In genomic region chr2:183993052-183993451, GRCh38 we compare ENCODE assay signal across 11 cellular contexts.
DNase-seq lines count a peak whose midpoint lies in the region; ATAC-seq, FAIRE-seq and TF ChIP-seq lines count a peak whose summit lies in the region.
"Had no signal": no experiment of that assay in that cellular context is flagged by ENCODE, and none has a peak within 500 bp of the region (broad histone marks: within the 10 kb centered on the region; RNA-seq: fewer than 3 reads in every experiment).

No MANE protein-coding gene starts in this region.

- ATAC-seq in HG02571 (IDR thresholded peaks at IDR 0.05; ENCODE audit: unreplicated experiment) (peak; percentile 48), HG03354 (IDR thresholded peaks at IDR 0.05; ENCODE audit: poor library complexity, severe bottlenecking, unreplicated experiment) (peak; percentile 47), mucosa of descending colon (peak; percentile 64)
- ATAC-seq in naive thymus-derived CD4-positive, alpha-beta T cell, result no peak

- H3K27ac ChIP-seq in naive thymus-derived CD4-positive, alpha-beta T cell (ENCODE audit: low read depth, low read length), result no peak overlapping the region
- no peak overlapping the region for H3K27ac ChIP-seq in smooth muscle cell (ENCODE audit: low read depth)

- no peak overlapping the region for H3K27ac Mint-ChIP-seq in Calu3 (ENCODE audit: unreplicated experiment)
- H3K27ac Mint-ChIP-seq in naive thymus-derived CD4-positive, alpha-beta T cell, result no peak overlapping the region
- H3K27ac Mint-ChIP-seq: activated CD4-positive, alpha-beta T cell treated with anti-CD3 and anti-CD28 coated beads, Interleukin-2, amount 10 ng/mL, durations not matched to agents 7 days and 5 days; activated naive CD4-positive, alpha-beta T cell treated with anti-CD3 and anti-CD28 coated beads, Interleukin-2, amount 50 U/mL, for 24 hours; immature natural killer cell; naive B cell had no signal

- no peak overlapping the region for H3K4me2 ChIP-seq in smooth muscle cell

- no peak overlapping the region for H3K9ac ChIP-seq in smooth muscle cell (ENCODE audit: low read depth)

- H3F3A ChIP-seq in smooth muscle cell (ENCODE audit: low read depth), result no peaks in the 10 kb centered on the region

- no peaks in the 10 kb centered on the region for H3K36me3 Mint-ChIP-seq in Calu3 (ENCODE audit: insufficient read depth, unreplicated experiment)
- H3K36me3 Mint-ChIP-seq in naive thymus-derived CD4-positive, alpha-beta T cell, result no peaks in the 10 kb centered on the region
- H3K36me3 Mint-ChIP-seq: activated naive CD4-positive, alpha-beta T cell treated with anti-CD3 and anti-CD28 coated beads, Interleukin-2, amount 50 U/mL, for 24 hours; immature natural killer cell; naive B cell had no signal

- no peak for DNase-seq in GM19239 (ENCODE audit: insufficient read length, low spot score)
- DNase-seq in mucosa of descending colon, result peak in 2 of 3 donors; percentile 23 to 30
- DNase-seq in Calu3, result no peak
- no peak for DNase-seq in naive thymus-derived CD4-positive, alpha-beta T cell
- DNase-seq in smooth muscle cell (lab: John Stamatoyannopoulos, UW; ENCODE audit: unreplicated experiment), result no peak
- DNase-seq: activated CD4-positive, alpha-beta T cell treated with anti-CD3 and anti-CD28 coated beads, Interleukin-2, amount 10 ng/mL, durations not matched to agents 7 days and 5 days; immature natural killer cell; naive B cell had no signal

- TF ChIP-seq CTCF in mucosa of descending colon (IDR thresholded peaks at IDR 0.05) (no peak), Calu3 (IDR thresholded peaks at IDR 0.05; ENCODE audit: unreplicated experiment) (no peak), smooth muscle cell (IDR thresholded peaks at IDR 0.05; ENCODE audit: borderline replicate concordance, insufficient read depth, poor library complexity, severe bottlenecking) (no peak)

- no peak overlapping the region for H2AFZ ChIP-seq in smooth muscle cell (ENCODE audit: low read depth)

- 64% methylated on average over 1 of the region's 1 CpG for WGBS in smooth muscle cell (ENCODE audit: low lambda C conversion rate)

- no peaks in the 10 kb centered on the region for H3K4me1 Mint-ChIP-seq in Calu3 (ENCODE audit: low read depth, unreplicated experiment)
- no peaks in the 10 kb centered on the region for H3K4me1 Mint-ChIP-seq in naive thymus-derived CD4-positive, alpha-beta T cell
- H3K4me1 Mint-ChIP-seq: activated CD4-positive, alpha-beta T cell treated with anti-CD3 and anti-CD28 coated beads, Interleukin-2, amount 10 ng/mL, durations not matched to agents 7 days and 5 days; activated naive CD4-positive, alpha-beta T cell treated with anti-CD3 and anti-CD28 coated beads, Interleukin-2, amount 50 U/mL, for 24 hours; immature natural killer cell; naive B cell had no signal

- POLR2A ChIA-PET in naive thymus-derived CD4-positive, alpha-beta T cell (lab: Charles Lee), result no interaction called here

- no peaks in the 10 kb centered on the region for H3K79me2 ChIP-seq in smooth muscle cell (ENCODE audit: low read depth)

- no peaks in the 10 kb centered on the region for H3K9me3 ChIP-seq in mucosa of descending colon
- no peaks in the 10 kb centered on the region for H3K9me3 ChIP-seq in naive thymus-derived CD4-positive, alpha-beta T cell (ENCODE audit: control insufficient read depth in 2 of 3, low read length in 3 of 3)
- H3K9me3 ChIP-seq in smooth muscle cell (replicated peaks; ENCODE audit: low read depth), result no peaks in the 10 kb centered on the region

- no peak overlapping the region for H3K4me3 Mint-ChIP-seq in Calu3 (ENCODE audit: low read depth, unreplicated experiment)
- no peak overlapping the region for H3K4me3 Mint-ChIP-seq in naive thymus-derived CD4-positive, alpha-beta T cell
- H3K4me3 Mint-ChIP-seq: activated CD4-positive, alpha-beta T cell treated with anti-CD3 and anti-CD28 coated beads, Interleukin-2, amount 10 ng/mL, durations not matched to agents 7 days and 5 days; activated naive CD4-positive, alpha-beta T cell treated with anti-CD3 and anti-CD28 coated beads, Interleukin-2, amount 50 U/mL, for 24 hours; immature natural killer cell; naive B cell had no signal

- no peaks in the 10 kb centered on the region for H3K27me3 ChIP-seq in naive thymus-derived CD4-positive, alpha-beta T cell (ENCODE audit: control insufficient read depth in 2 of 2, insufficient read depth in 2 of 2, low read length in 2 of 2)
- H3K27me3 ChIP-seq in smooth muscle cell (ENCODE audit: low read depth), result no peaks in the 10 kb centered on the region

- FAIRE-seq in GM19239 (lab: Jason Lieb, UNC), result peak; percentile 44

- H3K27me3 Mint-ChIP-seq in Calu3 (ENCODE audit: unreplicated experiment), result no peaks in the 10 kb centered on the region
- no peaks in the 10 kb centered on the region for H3K27me3 Mint-ChIP-seq in naive thymus-derived CD4-positive, alpha-beta T cell
- H3K27me3 Mint-ChIP-seq: activated CD4-positive, alpha-beta T cell treated with anti-CD3 and anti-CD28 coated beads, Interleukin-2, amount 10 ng/mL, durations not matched to agents 7 days and 5 days; activated naive CD4-positive, alpha-beta T cell treated with anti-CD3 and anti-CD28 coated beads, Interleukin-2, amount 50 U/mL, for 24 hours; naive B cell had no signal

- CTCF ChIA-PET in Calu3 (lab: Charles Lee), result no interaction called here
- CTCF ChIA-PET in naive thymus-derived CD4-positive, alpha-beta T cell (lab: Charles Lee), result no interaction called here

- H3K4me1 ChIP-seq in mucosa of descending colon (ENCODE audit: low read depth) (peaks cover 12% of the 10 kb centered on the region), smooth muscle cell (ENCODE audit: low read depth) (peaks cover 14% of the 10 kb centered on the region)
- no peaks in the 10 kb centered on the region for H3K4me1 ChIP-seq in naive thymus-derived CD4-positive, alpha-beta T cell (ENCODE audit: control insufficient read depth in 2 of 2, insufficient read depth in 2 of 2, low read length in 2 of 2)

- intact Hi-C loops in mucosa of descending colon (cut with DNase I, micrococcal nuclease), result no loop called here
- intact Hi-C loops in Calu3 (cut with micrococcal nuclease; ENCODE audit: unreplicated experiment), result no loop called here
- intact Hi-C loops in naive thymus-derived CD4-positive, alpha-beta T cell (cut with micrococcal nuclease), result no loop called here

- no TSS peak for BruUV-seq in Calu3 (replicated peaks; lab: Mats Ljungman, UMichigan)

- no peaks in the 10 kb centered on the region for H3K9me3 Mint-ChIP-seq in Calu3 (ENCODE audit: low read depth, unreplicated experiment)
- peaks cover 3 to 35% (median 7%) of the 10 kb centered on the region in 11 donors for H3K9me3 Mint-ChIP-seq in naive thymus-derived CD4-positive, alpha-beta T cell

- H3K36me3 ChIP-seq in mucosa of descending colon (ENCODE audit: low read depth) (no peaks in the 10 kb centered on the region), smooth muscle cell (ENCODE audit: low read depth) (no peaks in the 10 kb centered on the region)
- no peaks in the 10 kb centered on the region for H3K36me3 ChIP-seq in naive thymus-derived CD4-positive, alpha-beta T cell (ENCODE audit: control insufficient read depth in 2 of 3, insufficient read depth in 3 of 3, low read length in 3 of 3)

- H4K20me1 ChIP-seq in smooth muscle cell (ENCODE audit: low read depth), result no peaks in the 10 kb centered on the region

- no peak overlapping the region for H3K4me3 ChIP-seq in mucosa of descending colon
- no peak overlapping the region for H3K4me3 ChIP-seq in naive thymus-derived CD4-positive, alpha-beta T cell (ENCODE audit: low read length)
- no peak overlapping the region for H3K4me3 ChIP-seq in smooth muscle cell

Comparison
In these comparisons a context has a peak if more than half of its experiments do, and no peak if none do; other contexts are left out.
1. DNase-seq: peak in mucosa of descending colon (2 of 3); none in GM19239 (single experiment), Calu3 (single experiment), naive thymus-derived CD4-positive, alpha-beta T cell (0 of 9) and smooth muscle cell (single experiment).